In genomic region chr5:157912621-157913325, GRCh38 we compare ENCODE assay signal across 1 cellular context.
TF ChIP-seq lines count a peak whose summit lies in the region.

No MANE protein-coding gene starts in this region.

TF ChIP-seq in H1, 55 proteins besides CTCF, POLR2A, EP300 and RAD21 (continued from another document):
- TF ChIP-seq E2F6 (IDR thresholded peaks at IDR 0.05): peak; percentile 49; the same call in 1 of the 2 replicates
TF ChIP-seq in H1: peak in this region for 2.
